Comparison of ENCODE assay signal across 10 cellular contexts in genomic region chr1:161196521-161197451, GRCh38. TPM values are rescaled to one million over a fixed set of nuclear protein-coding genes. Genes with fewer than 3 reads are reported as not detected.
DNase-seq lines count a peak whose midpoint lies in the region; FAIRE-seq and TF ChIP-seq lines count a peak whose summit lies in the region.
"Had no signal": no experiment of that assay in that cellular context is flagged by ENCODE, and none has a peak within 500 bp of the region (broad histone marks: within the 10 kb centered on the region; RNA-seq: fewer than 3 reads in every experiment).

No MANE protein-coding gene starts in this region.

- H2BK5ac ChIP-seq in H1 (ENCODE audit: low read depth, low read length): peak overlapping the region; percentile 67

- TF ChIP-seq RAD21 in H1 (IDR thresholded peaks at IDR 0.05 in 1 of 2, conservative IDR thresholded peaks at IDR 0.05 in 1 of 2; ENCODE audit: low read depth in 2 of 2, low read length in 2 of 2): no peak

- H3K56ac ChIP-seq in H1 (replicated peaks; ENCODE audit: insufficient read length, low read depth, low read length): no peak overlapping the region

- peak overlapping the region in 3 of 4 experiments; percentile 4 to 51 (median 12); a peak in 4 of 8 replicates for H3K4me3 ChIP-seq in H1 (ENCODE audit: extremely low read depth in 1 of 4, insufficient read depth in 2 of 4, low read depth in 3 of 4, low read length in 4 of 4)
- no peak overlapping the region for H3K4me3 ChIP-seq in CD8-positive, alpha-beta memory T cell (ENCODE audit: low read length)

- H3K27ac Mint-ChIP-seq in T-helper 2 cell treated with Interferon-gamma antibody and Interleukin-4, amounts not matched to agents 5 μg/mL and 100 μg/mL, for 36 hours: peak overlapping the region; percentile 64
- H3K27ac Mint-ChIP-seq in mesothelial cell of epicardium: peak overlapping the region; percentile 92
- peak overlapping the region; percentile 48 for H3K27ac Mint-ChIP-seq in type B pancreatic cell
- peak overlapping the region in 1 of 8 donors; percentile 6 for H3K27ac Mint-ChIP-seq in CD8-positive, alpha-beta memory T cell

- peak overlapping the region; percentile 0 for H4K91ac ChIP-seq in H1 (replicated peaks; ENCODE audit: insufficient read length, low read length)

- no peak for FAIRE-seq in H1 (lab: Jason Lieb, UNC)

- peaks cover 21 to 52% (median 47%) of the 10 kb centered on the region in 4 experiments for H3K4me1 ChIP-seq in H1 (replicated peaks in 1 of 4; ENCODE audit: control insufficient read depth in 3 of 4, insufficient read depth in 4 of 4, low read length in 3 of 4)
- H3K4me1 ChIP-seq in CD8-positive, alpha-beta memory T cell (ENCODE audit: insufficient read depth, low read length): peaks cover 55% of the 10 kb centered on the region

- POLR2A ChIA-PET in H1 (lab: Charles Lee; ENCODE audit: partially characterized antibody): interaction anchor here (0.7 to 1.6 kb wide), 6 partner anchors 10 to 171 kb away, joined by 3 to 4 read pairs (median 3); partner anchors contain the start of genes CFAP126 and FCER1G
- POLR2A ChIA-PET in RWPE1 (lab: Yijun Ruan, JAX; ENCODE audit: low non-redundant PET): interaction anchor here (0.6 kb wide), 1 partner anchor 201 kb away, joined by 3 read pairs; no protein-coding TSS in a partner anchor
- POLR2A ChIA-PET in CD8-positive, alpha-beta memory T cell (lab: Charles Lee): interaction anchor here (0.6 kb wide), 1 partner anchor 9 kb away, joined by 4 read pairs; no protein-coding TSS in a partner anchor

- H3K9me3 Mint-ChIP-seq in T-helper 2 cell treated with Interferon-gamma antibody and Interleukin-4, amounts not matched to agents 5 μg/mL and 100 μg/mL, for 36 hours: no peaks in the 10 kb centered on the region
- no peaks in the 10 kb centered on the region for H3K9me3 Mint-ChIP-seq in mesothelial cell of epicardium
- no peaks in the 10 kb centered on the region for H3K9me3 Mint-ChIP-seq in type B pancreatic cell
- no peaks in the 10 kb centered on the region for H3K9me3 Mint-ChIP-seq in CD8-positive, alpha-beta memory T cell

- H4K8ac ChIP-seq in H1 (ENCODE audit: extremely low read depth, insufficient read depth, low read length): peak overlapping the region; percentile 73; the same call in 1 of the 2 replicates

- H3K79me2 ChIP-seq in H1 (ENCODE audit: control insufficient read depth in 1 of 2, insufficient read depth in 2 of 2, low read length in 2 of 2): peaks cover 0 to 5% of the 10 kb centered on the region in 2 experiments; a peak in 1 of 4 replicates

- H3K4me2 ChIP-seq in H1 (ENCODE audit: insufficient read depth in 1 of 2, low read depth in 2 of 2, low read length in 2 of 2): peak overlapping the region; percentile 67 to 80
- H3K4me2 ChIP-seq: KMS-11 had no signal

- H4K5ac ChIP-seq in H1 (ENCODE audit: insufficient read length, low read depth, low read length): peak overlapping the region; percentile 33

- H2AK5ac ChIP-seq in H1 (ENCODE audit: low read depth, low read length): peak overlapping the region; percentile 54

- H3K36me3 Mint-ChIP-seq in T-helper 2 cell treated with Interferon-gamma antibody and Interleukin-4, amounts not matched to agents 5 μg/mL and 100 μg/mL, for 36 hours (ENCODE audit: low read depth): no peaks in the 10 kb centered on the region
- no peaks in the 10 kb centered on the region for H3K36me3 Mint-ChIP-seq in mesothelial cell of epicardium
- H3K36me3 Mint-ChIP-seq in type B pancreatic cell: no peaks in the 10 kb centered on the region
- peaks cover 0 to 2% (median 0%) of the 10 kb centered on the region in 3 donors for H3K36me3 Mint-ChIP-seq in CD8-positive, alpha-beta memory T cell

- WGBS in H1 (ENCODE audit: extremely low coverage in 1 of 2, insufficient coverage in 1 of 2, insufficient read length in 1 of 2, insufficient replicate concordance in 2 of 2, low coverage in 1 of 2, low lambda C conversion rate in 2 of 2, missing lambda C conversion rate in 1 of 2), 2 experiments: 85% methylated on average over 27 of the region's 27 CpGs; no CpG with 5 or more reads in 1 of the 2 experiments

- no peak overlapping the region for H2BK20ac ChIP-seq in H1 (ENCODE audit: low read length)

- H2BK12ac ChIP-seq in H1 (ENCODE audit: low read depth, low read length): peak overlapping the region; percentile 5; the same call in 1 of the 2 replicates

- H3K27ac ChIP-seq in H1 (ENCODE audit: low read depth, low read length): no peak overlapping the region; the same call in 1 of the 2 replicates
- no peak overlapping the region for H3K27ac ChIP-seq in RWPE1
- H3K27ac ChIP-seq in CD8-positive, alpha-beta memory T cell (ENCODE audit: low read depth, low read length): no peak overlapping the region
- H3K27ac ChIP-seq: KMS-11 had no signal

- H2BK15ac ChIP-seq in H1 (ENCODE audit: low read length): peak overlapping the region; percentile 88; the same call in 1 of the 2 replicates

- peak overlapping the region in 2 of 4 experiments; percentile 11 to 28; a peak in 1 of 7 replicates for H3K9ac ChIP-seq in H1 (replicated peaks in 1 of 4; ENCODE audit: extremely low read depth in 1 of 4, low read depth in 3 of 4, low read length in 3 of 4)
- H3K9ac ChIP-seq: KMS-11 had no signal

- H2BK120ac ChIP-seq in H1 (replicated peaks; ENCODE audit: low read depth, low read length): no peak overlapping the region

- H3K27me3 ChIP-seq in H1 (replicated peaks in 1 of 4; ENCODE audit: control insufficient read depth in 3 of 4, extremely low read depth in 1 of 4, insufficient read depth in 3 of 4, low read length in 3 of 4): no peaks in the 10 kb centered on the region; a peak in 1 of 7 replicates
- no peaks in the 10 kb centered on the region for H3K27me3 ChIP-seq in CD8-positive, alpha-beta memory T cell (ENCODE audit: insufficient read depth, low read length, poor library complexity, severe bottlenecking)

- DNase-seq in T-helper 2 cell treated with Interferon-gamma antibody and Interleukin-4, amounts not matched to agents 5 μg/mL and 100 μg/mL, for 36 hours (ENCODE audit: low spot score): no peak
- DNase-seq in T-helper 2 cell (no peak), H1 (ENCODE audit: low read depth in 1 of 2, low spot score in 2 of 2) (no peak), mesothelial cell of epicardium (ENCODE audit: low spot score in 2 of 2, unreplicated experiment in 2 of 2) (peak in 1 of 2 experiments; percentile 55), type B pancreatic cell (ENCODE audit: extremely low spot score, unreplicated experiment) (no peak), RWPE1 (ENCODE audit: low spot score) (no peak), 8988T (no peak)
- DNase-seq in CD8-positive, alpha-beta memory T cell: no peak
- DNase-seq: AML-193 had no signal

- H2AFZ ChIP-seq in H1 (ENCODE audit: low read length): no peak overlapping the region

- CTCF ChIA-PET in H1 (lab: Charles Lee; ENCODE audit: partially characterized antibody) (interaction anchor here (0.6 to 17.6 kb wide), 9 partner anchors 10 to 632 kb away, joined by 3 to 427 read pairs (median 4); partner anchors contain the start of genes APOA2, B4GALT3, FCER1G and TOMM40L), RWPE1 (lab: Yijun Ruan, JAX) (interaction anchor here (1.2 kb wide), 1 partner anchor 94 kb away, joined by 9 read pairs; no protein-coding TSS in a partner anchor)
- CTCF ChIA-PET in CD8-positive, alpha-beta memory T cell (lab: Charles Lee): interaction anchor here (1.2 to 2.2 kb wide), 3 partner anchors 28 to 56 kb away, joined by 3 to 7 read pairs (median 4); partner anchors contain the start of genes PPOX and TOMM40L

- H3K4me3 Mint-ChIP-seq in T-helper 2 cell treated with Interferon-gamma antibody and Interleukin-4, amounts not matched to agents 5 μg/mL and 100 μg/mL, for 36 hours: no peak overlapping the region
- H3K4me3 Mint-ChIP-seq in mesothelial cell of epicardium (peak overlapping the region; percentile 62), type B pancreatic cell (peak overlapping the region; percentile 70)
- H3K4me3 Mint-ChIP-seq in CD8-positive, alpha-beta memory T cell: peak overlapping the region in 1 of 7 donors; percentile 10

- no peaks in the 10 kb centered on the region for H3K9me3 ChIP-seq in H1 (ENCODE audit: insufficient read depth in 2 of 2, low read depth in 1 of 2, low read length in 1 of 2)
- H3K9me3 ChIP-seq in CD8-positive, alpha-beta memory T cell (ENCODE audit: low read length): no peaks in the 10 kb centered on the region

- TF ChIP-seq CTCF in H1 (IDR thresholded peaks at IDR 0.05; ENCODE audit: control extremely low read depth in 1 of 3, insufficient read depth in 1 of 3, low read depth in 1 of 3, low read length in 3 of 3): no peak
- TF ChIP-seq CTCF in mesothelial cell of epicardium (IDR thresholded peaks at IDR 0.05; ENCODE audit: unreplicated experiment): no peak
- TF ChIP-seq CTCF in type B pancreatic cell (conservative IDR thresholded peaks at IDR 0.05): no peak
- no peak for TF ChIP-seq CTCF in RWPE1 (conservative IDR thresholded peaks at IDR 0.05; ENCODE audit: low read depth)

- TF ChIP-seq EP300 in H1 (IDR thresholded peaks at IDR 0.05; ENCODE audit: borderline replicate concordance in 1 of 2, low read depth in 2 of 2, low read length in 2 of 2): no peak

- H3K18ac ChIP-seq in H1 (ENCODE audit: extremely low read depth, low read length): peak overlapping the region; percentile 75; the same call in 1 of the 2 replicates

- H3K23me2 ChIP-seq in H1 (ENCODE audit: low read depth, low read length): peaks cover 11% of the 10 kb centered on the region; the same call in 1 of the 2 replicates

- no peak for TF ChIP-seq POLR2A in H1 (IDR thresholded peaks at IDR 0.05; ENCODE audit: control extremely low read depth in 1 of 2, low read depth in 2 of 2, low read length in 2 of 2)

- H3K27me3 Mint-ChIP-seq in T-helper 2 cell treated with Interferon-gamma antibody and Interleukin-4, amounts not matched to agents 5 μg/mL and 100 μg/mL, for 36 hours (ENCODE audit: low read depth): no peaks in the 10 kb centered on the region
- H3K27me3 Mint-ChIP-seq in mesothelial cell of epicardium (ENCODE audit: low read depth) (no peaks in the 10 kb centered on the region), type B pancreatic cell (peaks cover 9% of the 10 kb centered on the region)
- peaks cover 0 to 2% of the 10 kb centered on the region in 2 donors for H3K27me3 Mint-ChIP-seq in CD8-positive, alpha-beta memory T cell

- H3K4ac ChIP-seq in H1 (replicated peaks; ENCODE audit: insufficient read length, low read depth, low read length): peak overlapping the region; percentile 34

- H4K20me1 ChIP-seq in H1 (replicated peaks in 1 of 2; ENCODE audit: control insufficient read depth in 1 of 2, insufficient read depth in 2 of 2, low read length in 2 of 2): no peaks in the 10 kb centered on the region

- H3K14ac ChIP-seq in H1 (ENCODE audit: insufficient read length): no peak overlapping the region

- H3K4me1 Mint-ChIP-seq in T-helper 2 cell treated with Interferon-gamma antibody and Interleukin-4, amounts not matched to agents 5 μg/mL and 100 μg/mL, for 36 hours (ENCODE audit: low read depth): peaks cover 32% of the 10 kb centered on the region
- H3K4me1 Mint-ChIP-seq in mesothelial cell of epicardium: peaks cover 51% of the 10 kb centered on the region
- peaks cover 31% of the 10 kb centered on the region for H3K4me1 Mint-ChIP-seq in type B pancreatic cell (ENCODE audit: unreplicated experiment)
- H3K4me1 Mint-ChIP-seq in CD8-positive, alpha-beta memory T cell: peaks cover 48 to 64% (median 55%) of the 10 kb centered on the region in 3 donors

- H3K23ac ChIP-seq in H1 (ENCODE audit: insufficient read length): no peak overlapping the region

- peaks cover 6% of the 10 kb centered on the region; the same call in 1 of the 2 replicates for H3K79me1 ChIP-seq in H1 (ENCODE audit: low read depth, low read length)

- peaks cover under 1 to 5% (median 4%) of the 10 kb centered on the region in 4 experiments; a peak in 5 of 8 replicates for H3K36me3 ChIP-seq in H1 (ENCODE audit: control insufficient read depth in 2 of 4, insufficient read depth in 4 of 4, low read length in 3 of 4)
- H3K36me3 ChIP-seq in CD8-positive, alpha-beta memory T cell (ENCODE audit: insufficient read depth, low read length): no peaks in the 10 kb centered on the region

RNA-seq across cellular contexts. Expression of gene ADAMTS4, which starts 2.1 kb away (rescaled TPM):
- 7.2 and 12.4 TPM in 2 replicates for total RNA-seq in H1 (2021; fragmentation: NEBNext Ultra II Directional; extraction: Animal tissue kit (Norgen Biotek cat#: 25700))
- 4.6 and 6.4 TPM in 2 replicates for polyA plus RNA-seq in H1 (2011; rRNA removed)
- 3.8 TPM for polyA plus RNA-seq in H1 (2011; cell fraction: cytosol; rRNA removed)
- 8.8 TPM for polyA plus RNA-seq in H1 (2011; cell fraction: nucleus; rRNA removed)
- polyA plus RNA-seq in H1 (2012, experiment 1 of 2): 6.1 to 7.9 TPM (median 6.5 TPM) in 4 replicates
- 3.1 TPM for polyA plus RNA-seq in H1 (2012, experiment 2 of 2)
- 5.4 TPM for polyA plus RNA-seq in H1 (2013, experiment 1 of 2)
- 4.8 TPM for polyA plus RNA-seq in H1 (2013, experiment 2 of 2)
- polyA minus RNA-seq in H1 (2011; rRNA and poly(A)+ RNA removed): 9.9 and 12.8 TPM in 2 replicates
- polyA minus RNA-seq in H1 (2011; cell fraction: cytosol; rRNA and poly(A)+ RNA removed): 11.0 TPM
- polyA minus RNA-seq in H1 (2011; cell fraction: nucleus; rRNA and poly(A)+ RNA removed): 15.4 TPM
- total RNA-seq in mesothelial cell of epicardium: 6.8 to 9.9 TPM (median 9.2 TPM) in 3 replicates
- 0.10 and 2.5 TPM in 2 replicates for total RNA-seq in type B pancreatic cell (ENCODE audit: low replicate concordance)
- under 1 TPM; 0.37 to 0.58 TPM for total RNA-seq in CD8-positive, alpha-beta memory T cell
- polyA plus RNA-seq in CD8-positive, alpha-beta memory T cell: 0.17 TPM

RNA-seq across cellular contexts. Expression of gene NDUFS2, which starts 5.4 kb away (rescaled TPM):
- 88.7 and 95.1 TPM in 2 replicates for total RNA-seq in H1 (2021; fragmentation: NEBNext Ultra II Directional; extraction: Animal tissue kit (Norgen Biotek cat#: 25700))
- 100 and 113 TPM in 2 replicates for polyA plus RNA-seq in H1 (2011; rRNA removed)
- polyA plus RNA-seq in H1 (2011; cell fraction: cytosol; rRNA removed): 140 TPM
- polyA plus RNA-seq in H1 (2011; cell fraction: nucleus; rRNA removed): 108 TPM
- 108 to 115 TPM (median 112 TPM) in 4 replicates for polyA plus RNA-seq in H1 (2012, experiment 1 of 2)
- 55.7 TPM for polyA plus RNA-seq in H1 (2012, experiment 2 of 2)
- 49.8 TPM for polyA plus RNA-seq in H1 (2013, experiment 1 of 2)
- polyA plus RNA-seq in H1 (2013, experiment 2 of 2): 45.7 TPM
- polyA minus RNA-seq in H1 (2011; rRNA and poly(A)+ RNA removed): 178 and 185 TPM in 2 replicates
- 86.2 TPM for polyA minus RNA-seq in H1 (2011; cell fraction: cytosol; rRNA and poly(A)+ RNA removed)
- 116 TPM for polyA minus RNA-seq in H1 (2011; cell fraction: nucleus; rRNA and poly(A)+ RNA removed)
- total RNA-seq in mesothelial cell of epicardium (70.1 to 72.0 TPM (median 70.8 TPM) in 3 replicates), type B pancreatic cell (ENCODE audit: low replicate concordance) (93.1 and 97.4 TPM in 2 replicates)
- 10 to 100 TPM; 93.5 to 97.1 TPM for total RNA-seq in CD8-positive, alpha-beta memory T cell
- 82.1 TPM for polyA plus RNA-seq in CD8-positive, alpha-beta memory T cell

RNA-seq across cellular contexts. Expression of gene FCER1G, which starts 18.3 kb away (rescaled TPM):
- total RNA-seq in H1 (2021; fragmentation: NEBNext Ultra II Directional; extraction: Animal tissue kit (Norgen Biotek cat#: 25700)): 0.86 TPM in 1 of 2 replicates, not detected in the other
- polyA plus RNA-seq in H1 (2011; rRNA removed): 0.85 and 1.6 TPM in 2 replicates
- polyA plus RNA-seq in H1 (2011; cell fraction: cytosol; rRNA removed): 0.43 TPM
- 0.66 TPM for polyA plus RNA-seq in H1 (2011; cell fraction: nucleus; rRNA removed)
- polyA plus RNA-seq in H1 (2012, experiment 1 of 2): 0.40 to 0.58 TPM (median 0.48 TPM) in 3 of 4 replicates, not detected in the other
- 0.93 TPM for polyA plus RNA-seq in H1 (2012, experiment 2 of 2)
- 0.85 TPM for polyA plus RNA-seq in H1 (2013, experiment 1 of 2)
- polyA plus RNA-seq in H1 (2013, experiment 2 of 2): 0.85 TPM
- not detected in 2 replicates for polyA minus RNA-seq in H1 (2011; rRNA and poly(A)+ RNA removed)
- not detected for polyA minus RNA-seq in H1 (2011; cell fraction: cytosol; rRNA and poly(A)+ RNA removed)
- polyA minus RNA-seq in H1 (2011; cell fraction: nucleus; rRNA and poly(A)+ RNA removed): not detected
- total RNA-seq in mesothelial cell of epicardium (0.40 to 1.8 TPM (median 1.3 TPM) in 3 replicates), type B pancreatic cell (ENCODE audit: low replicate concordance) (0.80 TPM in 1 of 2 replicates, not detected in the other)
- 1 to 10 TPM; 4.1 to 5.1 TPM for total RNA-seq in CD8-positive, alpha-beta memory T cell
- polyA plus RNA-seq in CD8-positive, alpha-beta memory T cell: 19.0 TPM

RNA-seq across cellular contexts. Expression of gene B4GALT3, which starts 19.5 kb away (rescaled TPM):
- total RNA-seq in H1 (2021; fragmentation: NEBNext Ultra II Directional; extraction: Animal tissue kit (Norgen Biotek cat#: 25700)): 42.3 and 45.5 TPM in 2 replicates
- 43.0 and 61.2 TPM in 2 replicates for polyA plus RNA-seq in H1 (2011; rRNA removed)
- polyA plus RNA-seq in H1 (2011; cell fraction: cytosol; rRNA removed): 35.7 TPM
- 83.1 TPM for polyA plus RNA-seq in H1 (2011; cell fraction: nucleus; rRNA removed)
- polyA plus RNA-seq in H1 (2012, experiment 1 of 2): 37.1 to 41.5 TPM (median 37.3 TPM) in 4 replicates
- 65.4 TPM for polyA plus RNA-seq in H1 (2012, experiment 2 of 2)
- polyA plus RNA-seq in H1 (2013, experiment 1 of 2): 50.7 TPM
- 53.5 TPM for polyA plus RNA-seq in H1 (2013, experiment 2 of 2)
- 18.1 and 20.6 TPM in 2 replicates for polyA minus RNA-seq in H1 (2011; rRNA and poly(A)+ RNA removed)
- 14.2 TPM for polyA minus RNA-seq in H1 (2011; cell fraction: cytosol; rRNA and poly(A)+ RNA removed)
- 15.3 TPM for polyA minus RNA-seq in H1 (2011; cell fraction: nucleus; rRNA and poly(A)+ RNA removed)
- total RNA-seq in mesothelial cell of epicardium: 38.0 to 43.0 TPM (median 40.5 TPM) in 3 replicates
- total RNA-seq in type B pancreatic cell (ENCODE audit: low replicate concordance): 42.4 and 48.5 TPM in 2 replicates
- 10 to 100 TPM; 59.4 to 60.9 TPM for total RNA-seq in CD8-positive, alpha-beta memory T cell
- 58.9 TPM for polyA plus RNA-seq in CD8-positive, alpha-beta memory T cell

RNA-seq across cellular contexts. Expression of gene APOA2, which starts 26.6 kb away (rescaled TPM):
- not detected in 2 replicates for total RNA-seq in H1 (2021; fragmentation: NEBNext Ultra II Directional; extraction: Animal tissue kit (Norgen Biotek cat#: 25700))
- polyA plus RNA-seq in H1 (2011; rRNA removed): 0.41 TPM in 1 of 2 replicates, not detected in the other
- 3.6 TPM for polyA plus RNA-seq in H1 (2011; cell fraction: cytosol; rRNA removed)
- not detected for polyA plus RNA-seq in H1 (2011; cell fraction: nucleus; rRNA removed)
- 2.0 to 3.1 TPM in 2 of 4 replicates, not detected in the others for polyA plus RNA-seq in H1 (2012, experiment 1 of 2)
- 8.6 TPM for polyA plus RNA-seq in H1 (2012, experiment 2 of 2)
- not detected for polyA plus RNA-seq in H1 (2013, experiment 1 of 2)
- polyA plus RNA-seq in H1 (2013, experiment 2 of 2): not detected
- not detected in 2 replicates for polyA minus RNA-seq in H1 (2011; rRNA and poly(A)+ RNA removed)
- not detected for polyA minus RNA-seq in H1 (2011; cell fraction: cytosol; rRNA and poly(A)+ RNA removed)
- not detected for polyA minus RNA-seq in H1 (2011; cell fraction: nucleus; rRNA and poly(A)+ RNA removed)
- total RNA-seq in mesothelial cell of epicardium (not detected in 3 replicates), type B pancreatic cell (ENCODE audit: low replicate concordance) (39.5 and 238 TPM in 2 replicates)
- total RNA-seq in CD8-positive, alpha-beta memory T cell: not detected
- not detected for polyA plus RNA-seq in CD8-positive, alpha-beta memory T cell
